ENCODE assay signal across 34 cellular contexts in the genomic region with DNA sequence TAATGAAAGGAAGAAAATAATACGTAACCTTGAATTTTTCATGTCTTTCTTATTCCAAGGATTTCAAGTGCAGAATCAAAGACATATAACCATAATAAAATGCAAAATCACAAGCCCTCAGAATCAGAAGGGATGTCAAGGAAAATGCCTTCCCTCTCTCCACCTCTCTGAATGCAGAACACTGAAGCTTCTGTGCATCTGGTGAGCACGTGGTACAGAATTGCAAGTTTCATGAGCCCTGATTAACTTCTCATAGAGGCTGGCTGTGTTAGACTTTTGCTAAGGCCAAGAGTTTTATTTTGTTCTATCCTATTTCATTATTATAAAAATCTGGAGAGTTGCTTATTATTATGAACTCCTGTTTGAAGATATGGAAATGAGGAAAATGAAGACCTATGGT.
"Had no signal": no experiment of that assay in that cellular context is flagged by ENCODE, and none has a peak within 500 bp of the region (broad histone marks: within the 10 kb centered on the region; RNA-seq: fewer than 3 reads in every experiment).

No MANE protein-coding gene starts in this region.

- H3K4me3 ChIP-seq: SJSA1 had no signal

- H3K27ac Mint-ChIP-seq: activated B cell treated with CpG ODN at 0.5 μM for 24 hours; activated CD4-positive, alpha-beta memory T cell treated with anti-CD3 and anti-CD28 coated beads, Interleukin-2, amount 10 ng/mL, durations not matched to agents 7 days and 5 days; activated CD8-positive, alpha-beta memory T cell treated with anti-CD3 and anti-CD28 coated beads, Interleukin-2, amount 10 ng/mL, durations not matched to agents 7 days and 5 days; activated naive CD4-positive, alpha-beta T cell treated with anti-CD3 and anti-CD28 coated beads, Interleukin-2, amount 10 ng/mL, durations not matched to agents 7 days and 5 days; activated naive CD8-positive, alpha-beta T cell; activated naive CD8-positive, alpha-beta T cell treated with anti-CD3 and anti-CD28 coated beads, Interleukin-2, amount 50 U/mL, for 24 hours; brain had no signal

- H3K27me3 ChIP-seq: SJSA1 had no signal

- H3K9ac ChIP-seq: KMS-11 had no signal

- H3K4me1 ChIP-seq: SJSA1 had no signal

- H3K9me3 Mint-ChIP-seq: activated naive CD4-positive, alpha-beta T cell treated with anti-CD3 and anti-CD28 coated beads, Interleukin-2, amount 10 ng/mL, durations not matched to agents 7 days and 5 days; brain had no signal

- ATAC-seq: activated CD8-positive, alpha-beta memory T cell treated with anti-CD3 and anti-CD28 coated beads, Interleukin-2, amount 10 ng/mL, durations not matched to agents 7 days and 5 days; activated naive CD8-positive, alpha-beta T cell treated with anti-CD3 and anti-CD28 coated beads, Interleukin-2, amount 50 U/mL, for 24 hours; SK-N-SH treated with all-trans-retinoic acid at 6 μM for 48 hours had no signal

- H3K27me3 Mint-ChIP-seq: activated B cell treated with CpG ODN at 0.5 μM for 24 hours; activated CD4-positive, alpha-beta memory T cell treated with anti-CD3 and anti-CD28 coated beads, Interleukin-2, amount 10 ng/mL, durations not matched to agents 7 days and 5 days; activated CD8-positive, alpha-beta memory T cell treated with anti-CD3 and anti-CD28 coated beads, Interleukin-2, amount 10 ng/mL, durations not matched to agents 7 days and 5 days; activated naive CD4-positive, alpha-beta T cell treated with anti-CD3 and anti-CD28 coated beads, Interleukin-2, amount 10 ng/mL, durations not matched to agents 7 days and 5 days; activated naive CD8-positive, alpha-beta T cell; activated naive CD8-positive, alpha-beta T cell treated with anti-CD3 and anti-CD28 coated beads, Interleukin-2, amount 50 U/mL, for 24 hours; brain had no signal

- H3K4me3 Mint-ChIP-seq: activated B cell treated with CpG ODN at 0.5 μM for 24 hours; activated CD4-positive, alpha-beta memory T cell treated with anti-CD3 and anti-CD28 coated beads, Interleukin-2, amount 10 ng/mL, durations not matched to agents 7 days and 5 days; activated CD8-positive, alpha-beta memory T cell treated with anti-CD3 and anti-CD28 coated beads, Interleukin-2, amount 10 ng/mL, durations not matched to agents 7 days and 5 days; activated naive CD4-positive, alpha-beta T cell treated with anti-CD3 and anti-CD28 coated beads, Interleukin-2, amount 10 ng/mL, durations not matched to agents 7 days and 5 days; activated naive CD8-positive, alpha-beta T cell; activated naive CD8-positive, alpha-beta T cell treated with anti-CD3 and anti-CD28 coated beads, Interleukin-2, amount 50 U/mL, for 24 hours; brain had no signal

- H3K4me1 Mint-ChIP-seq: activated B cell treated with CpG ODN at 0.5 μM for 24 hours; activated CD4-positive, alpha-beta memory T cell treated with anti-CD3 and anti-CD28 coated beads, Interleukin-2, amount 10 ng/mL, durations not matched to agents 7 days and 5 days; activated CD8-positive, alpha-beta memory T cell treated with anti-CD3 and anti-CD28 coated beads, Interleukin-2, amount 10 ng/mL, durations not matched to agents 7 days and 5 days; activated naive CD4-positive, alpha-beta T cell treated with anti-CD3 and anti-CD28 coated beads, Interleukin-2, amount 10 ng/mL, durations not matched to agents 7 days and 5 days; activated naive CD8-positive, alpha-beta T cell treated with anti-CD3 and anti-CD28 coated beads, Interleukin-2, amount 50 U/mL, for 24 hours had no signal

- H3K27ac ChIP-seq: KMS-11, SJSA1, VCaP had no signal

- H3K36me3 Mint-ChIP-seq: activated CD8-positive, alpha-beta memory T cell treated with anti-CD3 and anti-CD28 coated beads, Interleukin-2, amount 10 ng/mL, durations not matched to agents 7 days and 5 days; activated naive CD4-positive, alpha-beta T cell treated with anti-CD3 and anti-CD28 coated beads, Interleukin-2, amount 10 ng/mL, durations not matched to agents 7 days and 5 days; activated naive CD8-positive, alpha-beta T cell; brain had no signal

- DNase-seq: activated B cell treated with CpG ODN at 0.5 μM for 24 hours; activated CD4-positive, alpha-beta memory T cell treated with anti-CD3 and anti-CD28 coated beads, Interleukin-2, amount 10 ng/mL, durations not matched to agents 7 days and 5 days; activated CD4-positive, alpha-beta T cell treated with anti-CD3 and anti-CD28 coated beads for 48 hours; activated CD4-positive, CD25-positive, alpha-beta regulatory T cell treated with anti-CD3 and anti-CD28 coated beads, Interleukin-2, amount 50 U/mL, for 72 hours; activated CD8-positive, alpha-beta memory T cell treated with anti-CD3 and anti-CD28 coated beads for 24 hours; activated CD8-positive, alpha-beta memory T cell treated with anti-CD3 and anti-CD28 coated beads, Interleukin-2, amount 10 ng/mL, durations not matched to agents 7 days and 5 days; activated CD8-positive, alpha-beta memory T cell treated with anti-CD3 and anti-CD28 coated beads, Interleukin-2, amount 50 U/mL, for 48 hours; activated effector memory CD4-positive, alpha-beta T cell treated with Interleukin-2 at 50 U/mL for 16 hours; activated naive CD4-positive, alpha-beta T cell treated with anti-CD3 and anti-CD28 coated beads, Interleukin-2, amount 10 ng/mL, durations not matched to agents 7 days and 5 days; activated naive CD8-positive, alpha-beta T cell treated with anti-CD3 and anti-CD28 coated beads, Interleukin-2, amount 50 U/mL, for 24 hours; activated T-cell treated with anti-CD3 and anti-CD28 coated beads, Interleukin-2, amount 50 U/mL, for 48 hours; cerebellar nuclear complex; NCI-H1105; NCI-H1417 treated with DMSO at 0.1 percent for 48 hours; NCI-H187 treated with DMSO at 0.1 percent for 48 hours; NCI-H2081; NCI-H2171 treated with DMSO at 0.1 percent for 48 hours; NCI-H2227 treated with DMSO at 0.1 percent for 48 hours; NCI-H446; NCI-H510A treated with DMSO at 0.1 percent for 48 hours; NCI-H526 treated with DMSO at 0.1 percent for 48 hours; NCI-H774; OCI-M1; SHP77 treated with DMSO at 0.1 percent for 48 hours; SW 1271; T-helper 1 cell; T-helper 2 cell; T-helper 9 cell had no signal

- H3K36me3 ChIP-seq: SJSA1 had no signal

- H3K4me2 ChIP-seq: KMS-11 had no signal
